11 cellular contexts compared by ENCODE assay signal in the genomic region with DNA sequence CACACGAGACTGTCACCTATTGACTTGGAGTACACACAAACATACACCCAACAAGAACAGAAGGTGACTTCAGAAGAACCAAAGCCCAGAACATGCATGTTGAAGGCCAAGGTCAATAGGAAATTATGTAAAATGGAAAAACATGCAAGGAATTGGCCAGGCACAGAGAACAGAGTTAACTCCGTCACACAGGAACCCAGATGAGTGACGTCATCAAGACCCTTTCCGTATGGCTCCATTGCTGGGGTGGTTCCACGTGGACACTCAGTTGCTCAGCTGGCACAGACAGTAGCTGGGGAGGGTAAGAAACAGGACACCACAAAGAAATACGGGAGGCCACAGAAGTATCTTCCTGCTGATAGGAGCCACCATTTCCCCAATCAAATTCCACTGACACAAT. TPM values are rescaled to one million over a fixed set of nuclear protein-coding genes. Genes with fewer than 3 reads are reported as not detected.
"Had no signal": no experiment of that assay in that cellular context is flagged by ENCODE, and none has a peak within 500 bp of the region (broad histone marks: within the 10 kb centered on the region; RNA-seq: fewer than 3 reads in every experiment).

No MANE protein-coding gene starts in this region.

- ATAC-seq: HCT116 had no signal

- H3K4me2 ChIP-seq: KMS-11 had no signal

- H3K4me3 ChIP-seq: GM23248, HAP-1 had no signal

- H3K27ac ChIP-seq: GM23248, HL-60, KMS-11 had no signal

- DNase-seq: GM23248, GOT3, H7, IMR-90, Karpas-422, KBM-7 had no signal

- H2AFZ ChIP-seq: GM23248 had no signal

- H3K9me3 ChIP-seq: HAP-1 had no signal

- H3K4me1 ChIP-seq: HAP-1 had no signal

- H3K36me3 ChIP-seq: HAP-1 had no signal

- H3K9ac ChIP-seq: GM23248, KMS-11 had no signal

RNA-seq across cellular contexts. Expression of gene SOX11, which starts 18.4 kb away (rescaled TPM):
- total RNA-seq: HT1080 had no signal
